ENCODE assay signal across 8 cellular contexts in the genomic region with DNA sequence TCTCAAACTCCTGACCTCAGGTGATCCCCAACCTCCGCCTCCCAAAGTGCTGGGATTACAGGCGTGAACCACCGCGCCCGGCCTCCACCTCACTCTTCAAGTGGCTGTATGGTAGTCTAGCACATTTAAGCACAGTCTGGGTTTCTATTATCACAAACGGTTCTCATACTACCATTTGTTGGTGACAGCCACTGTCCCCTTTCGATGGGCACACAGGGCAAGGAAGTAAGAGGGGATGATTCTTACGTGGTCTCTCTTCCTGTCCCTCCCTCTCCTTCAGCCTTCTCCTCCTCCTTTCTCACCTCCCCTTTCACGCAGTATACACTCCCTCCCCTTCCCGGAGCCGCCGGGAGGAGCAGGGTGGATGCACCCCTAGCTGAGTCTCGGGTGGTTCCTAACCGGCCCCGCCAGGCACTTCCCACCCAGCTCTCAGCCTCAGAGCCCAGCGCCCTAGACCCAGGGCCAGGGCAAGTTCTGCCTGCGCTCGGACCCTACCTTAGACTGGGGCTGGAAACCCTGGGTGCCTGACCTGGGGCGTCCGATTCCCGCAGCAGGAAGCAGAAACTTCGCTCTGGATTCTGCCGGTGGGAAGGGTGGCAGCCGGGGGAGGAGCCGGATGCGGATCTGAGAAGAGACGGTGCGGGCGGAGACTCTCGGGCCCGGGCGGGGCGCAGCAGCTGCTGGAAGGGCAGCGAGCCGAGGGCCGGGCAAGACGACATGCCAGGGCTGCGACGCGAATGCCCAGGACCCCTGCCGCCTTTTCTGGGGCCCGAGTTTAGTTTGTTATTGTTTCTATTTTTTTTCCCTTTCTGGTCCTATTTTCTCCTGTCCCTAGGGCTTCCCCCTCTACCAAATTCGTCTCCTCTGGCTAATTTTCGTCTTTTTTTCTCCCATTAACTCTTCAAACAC. TPM values are rescaled to one million over a fixed set of nuclear protein-coding genes. Genes with fewer than 3 reads are reported as not detected.
DNase-seq lines count a peak whose midpoint lies in the region; ATAC-seq and TF ChIP-seq lines count a peak whose summit lies in the region.

A gene (minus strand): TSS at position 626 of the 909 bp plus-strand sequence. CDS start 5,062 bp downstream, outside the sequence.

- DNase-seq in GM06990 (ENCODE audit: extremely low read depth, insufficient read length) (peak; percentile 83), NCI-H128 (lab: John Stamatoyannopoulos, UW; ENCODE audit: unreplicated experiment) (peak; percentile 20), SW 1271 (lab: John Stamatoyannopoulos, UW) (peak; percentile 68 to 89), Right ventricle myocardium superior (peak; percentile 94), ovary (peak; percentile 81 to 89 (median 85)), thoracic aorta (ENCODE audit: low spot score) (peak; percentile 64)
- peak; percentile 37 for DNase-seq in activated naive CD8-positive, alpha-beta T cell treated with anti-CD3 and anti-CD28 coated beads, Interleukin-2, amount 50 U/mL, for 16 hours (ENCODE audit: low read depth, low spot score)

- TF ChIP-seq EP300 in ovary (IDR thresholded peaks at IDR 0.05) = no peak

- H3K36me3 ChIP-seq in GM06990 (ENCODE audit: control insufficient read depth, insufficient read depth, low read length) (0 out of 2 replicates have a peak, but pooled peaks cover 2% of the 10 kb centered on the region), ovary (no peaks in the 10 kb centered on the region), thoracic aorta (peaks cover 3% of the 10 kb centered on the region)

- peak; percentile 82 for ATAC-seq in HG02610 (IDR thresholded peaks at IDR 0.05; ENCODE audit: unreplicated experiment)
- ATAC-seq in Right ventricle myocardium superior (ENCODE audit: poor library complexity) = peak; percentile 98
- ATAC-seq in thoracic aorta (ENCODE audit: insufficient number of reproducible peaks, low FRiP score, low read depth) = peak; percentile 87

- H3K27me3 ChIP-seq in GM06990 (replicated peaks; ENCODE audit: control insufficient read depth, insufficient read depth, low read length) = no peaks in the 10 kb centered on the region
- no peaks in the 10 kb centered on the region for H3K27me3 ChIP-seq in ovary
- no peaks in the 10 kb centered on the region for H3K27me3 ChIP-seq in thoracic aorta (replicated peaks; ENCODE audit: insufficient read depth)

- H3K9me3 ChIP-seq in ovary = no peaks in the 10 kb centered on the region
- H3K9me3 ChIP-seq in thoracic aorta = no peaks in the 10 kb centered on the region

- peak within 1 kb of the TSS; percentile 90 for H3K4me3 ChIP-seq in GM06990 (replicated peaks; ENCODE audit: low read depth, low read length)
- peak within 1 kb of the TSS; percentile 68 for H3K4me3 ChIP-seq in ovary
- peak within 1 kb of the TSS; percentile 91 for H3K4me3 ChIP-seq in thoracic aorta

- TF ChIP-seq POLR2A in ovary (IDR thresholded peaks at IDR 0.05) = peak; percentile 68

- H3K27ac ChIP-seq in ovary (peak within 1 kb of the TSS; percentile 85 to 92), thoracic aorta (peak within 1 kb of the TSS; percentile 96 to 97)

- TF ChIP-seq CTCF in GM06990 (IDR thresholded peaks at IDR 0.05; ENCODE audit: insufficient read depth, low read length, poor library complexity, severe bottlenecking) (no peak), ovary (IDR thresholded peaks at IDR 0.05) (no peak), thoracic aorta (IDR thresholded peaks at IDR 0.05) (no peak)

- H3K4me1 ChIP-seq in ovary (ENCODE audit: insufficient read depth) = no peaks in the 10 kb centered on the region
- H3K4me1 ChIP-seq in thoracic aorta (ENCODE audit: control insufficient read depth in 1 of 2, low read depth in 2 of 2) = peaks cover 11 to 17% of the 10 kb centered on the region in 2 donors

- 0 to 1% (median 1%) methylated on average over 44 of the region's 44 CpGs for WGBS in ovary, 3 donors

- intact Hi-C loops in Right ventricle myocardium superior (cut with DNase I) = loop anchor here (5.0 kb wide), 2 partner anchors 71 to 199 kb away; a partner anchor contains a TSS
- intact Hi-C loops in ovary (cut with DNase I) = loop anchor here in 2 of 4 donors (5.0 kb wide), 2 partner anchors 49 to 199 kb away; a partner anchor contains a TSS

RNA-seq across cellular contexts. Expression of the gene that starts here (rescaled TPM):
- total RNA-seq in Right ventricle myocardium superior (9.3 TPM), ovary (10 to 100 TPM in 6 of 7 donors, 1 to 10 TPM in 1; 8.2 to 24.0 (median 18.2) TPM), thoracic aorta (10 to 100 TPM; 33.0 to 54.2 TPM)
- 10 to 100 TPM in 1 of 2 donors, 1 to 10 TPM in 1; 8.5 to 29.1 TPM for polyA plus RNA-seq in ovary

Comparison
In these comparisons a context has a peak if more than half of its experiments do, and no peak if none do; other contexts are left out.
1. Peak in every context shown above with its lines: DNase-seq, ATAC-seq, H3K4me3 ChIP-seq and H3K27ac ChIP-seq.
2. DNase-seq: peak in every context shown above with its lines; median percentile 94 in Right ventricle myocardium superior; 85 in ovary; 83 in GM06990; 78 in SW 1271; 64 in thoracic aorta; 37 in activated naive CD8-positive, alpha-beta T cell treated with anti-CD3 and anti-CD28 coated beads, Interleukin-2, amount 50 U/mL, for 16 hours; 20 in NCI-H128.